Comparison of ENCODE assay signal across 15 cellular contexts in the genomic region with DNA sequence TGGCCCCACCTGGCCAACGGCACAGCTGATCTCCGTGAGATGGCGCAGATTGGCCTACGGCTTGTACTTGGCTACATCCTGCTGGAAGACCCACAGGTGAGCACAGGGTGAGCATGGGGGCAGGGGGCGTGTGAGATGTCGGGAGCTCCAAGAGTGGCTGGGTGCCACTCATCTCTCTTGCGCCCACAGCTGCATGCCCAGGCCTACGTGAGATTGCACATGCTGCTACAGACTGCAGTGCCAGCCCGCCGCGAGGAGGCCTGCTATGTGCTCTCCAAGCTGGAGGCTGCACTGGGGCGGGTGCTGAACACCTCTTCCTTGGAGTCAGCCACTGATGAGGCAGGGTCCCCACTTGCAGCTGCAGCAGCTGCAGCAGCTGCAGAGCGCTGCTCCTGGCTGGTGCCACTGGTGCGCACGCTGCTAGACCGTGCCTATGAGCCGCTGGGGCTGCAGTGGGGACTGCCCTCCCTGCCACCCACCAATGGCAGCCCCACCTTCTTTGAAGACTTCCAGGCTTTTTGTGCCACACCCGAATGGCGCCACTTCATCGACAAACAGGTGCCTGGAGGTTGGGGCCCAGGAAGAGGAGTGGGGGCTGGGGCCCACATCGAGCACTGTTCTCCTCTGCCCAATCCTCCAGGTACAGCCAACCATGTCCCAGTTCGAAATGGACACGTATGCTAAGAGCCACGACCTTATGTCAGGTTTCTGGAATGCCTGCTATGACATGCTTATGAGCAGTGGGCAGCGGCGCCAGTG. TPM values are rescaled to one million over a fixed set of nuclear protein-coding genes. Genes with fewer than 3 reads are reported as not detected.
DNase-seq lines count a peak whose midpoint lies in the region; ATAC-seq, FAIRE-seq and TF ChIP-seq lines count a peak whose summit lies in the region.
"Had no signal": no experiment of that assay in that cellular context is flagged by ENCODE, and none has a peak within 500 bp of the region (broad histone marks: within the 10 kb centered on the region; RNA-seq: fewer than 3 reads in every experiment).

No MANE protein-coding gene starts in this region.

- no peak for DNase-seq in mammary epithelial cell
- DNase-seq in breast epithelium (ENCODE audit: low spot score in 2 of 2) = no peak
- DNase-seq in H7 = peak; percentile 43
- DNase-seq in endothelial cell of umbilical vein (ENCODE audit: low read depth, low spot score) = no peak
- peak; percentile 51 for DNase-seq in sciatic nerve (ENCODE audit: low spot score)
- DNase-seq in kidney tubule cell (ENCODE audit: low spot score) = no peak
- no peak for DNase-seq in DMS114 treated with DMSO at 0.1 percent for 48 hours (lab: John Stamatoyannopoulos, UW; ENCODE audit: unreplicated experiment)
- DNase-seq in activated CD4-positive, alpha-beta T cell treated with anti-CD3 and anti-CD28 coated beads for 36 hours = no peak
- DNase-seq: C1 segment of cervical spinal cord, DMS53, NCI-H1417, NCI-H2029 treated with DMSO at 0.1 percent for 48 hours, NCI-H510A treated with DMSO at 0.1 percent for 48 hours had no signal

- H3K36me3 Mint-ChIP-seq in activated CD4-positive, alpha-beta T cell treated with anti-CD3 and anti-CD28 coated beads for 36 hours (ENCODE audit: low read depth) = peaks cover 30% of the 10 kb centered on the region

- H3K4me1 Mint-ChIP-seq in activated CD4-positive, alpha-beta T cell treated with anti-CD3 and anti-CD28 coated beads for 36 hours = peaks cover 7% of the 10 kb centered on the region

- H3K27me3 ChIP-seq in mammary epithelial cell (ENCODE audit: insufficient read depth, low read length) (no peaks in the 10 kb centered on the region), breast epithelium (no peaks in the 10 kb centered on the region), H7 (ENCODE audit: control insufficient read depth, insufficient read depth, low read length) (no peaks in the 10 kb centered on the region), endothelial cell of umbilical vein (ENCODE audit: control insufficient read depth in 2 of 2, insufficient read depth in 2 of 2, low read length in 2 of 2) (no peaks in the 10 kb centered on the region)

- FAIRE-seq in endothelial cell of umbilical vein (lab: Jason Lieb, UNC) = no peak
- FAIRE-seq: A204.1 had no signal

- H2AFZ ChIP-seq in mammary epithelial cell (ENCODE audit: low read depth, low read length) (no peak overlapping the region), endothelial cell of umbilical vein (ENCODE audit: low read depth, low read length) (no peak overlapping the region)

- H3K9me3 ChIP-seq in mammary epithelial cell (replicated peaks; ENCODE audit: insufficient read depth, low read length) = no peaks in the 10 kb centered on the region
- no peaks in the 10 kb centered on the region for H3K9me3 ChIP-seq in breast epithelium
- no peaks in the 10 kb centered on the region for H3K9me3 ChIP-seq in endothelial cell of umbilical vein (replicated peaks; ENCODE audit: control insufficient read depth, insufficient read depth, low read length)

- TF ChIP-seq POLR2A in breast epithelium (IDR thresholded peaks at IDR 0.05) = no peak
- no peak for TF ChIP-seq POLR2A in endothelial cell of umbilical vein (IDR thresholded peaks at IDR 0.05; ENCODE audit: low read depth, low read length)

- H3K4me2 ChIP-seq in mammary epithelial cell (ENCODE audit: insufficient read depth, low read depth, low read length) (no peak overlapping the region), endothelial cell of umbilical vein (ENCODE audit: insufficient read depth, low read length) (no peak overlapping the region)

- H3K4me3 ChIP-seq in mammary epithelial cell (replicated peaks in 1 of 3; ENCODE audit: insufficient read depth in 1 of 3, low read depth in 2 of 3, low read length in 3 of 3) = no peak overlapping the region
- no peak overlapping the region for H3K4me3 ChIP-seq in breast epithelium
- H3K4me3 ChIP-seq in H7 (ENCODE audit: insufficient read depth, low read depth, low read length) = no peak overlapping the region
- H3K4me3 ChIP-seq in endothelial cell of umbilical vein (replicated peaks in 1 of 3; ENCODE audit: insufficient read depth in 1 of 3, low read depth in 1 of 3, low read length in 3 of 3) = no peak overlapping the region

- H3K9me1 ChIP-seq in endothelial cell of umbilical vein (replicated peaks; ENCODE audit: control insufficient read depth, extremely low read depth, insufficient read depth, low read length) = no peaks in the 10 kb centered on the region

- no peak overlapping the region for H3K27ac Mint-ChIP-seq in activated CD4-positive, alpha-beta T cell treated with anti-CD3 and anti-CD28 coated beads for 36 hours

- H3K4me1 ChIP-seq in mammary epithelial cell (ENCODE audit: insufficient read depth, low read length) (peaks cover 13% of the 10 kb centered on the region), breast epithelium (no peaks in the 10 kb centered on the region), endothelial cell of umbilical vein (ENCODE audit: control insufficient read depth, extremely low read depth, insufficient read depth, low read length) (no peaks in the 10 kb centered on the region)

- no peaks in the 10 kb centered on the region for H4K20me1 ChIP-seq in mammary epithelial cell (ENCODE audit: insufficient read depth, low read length)
- no peaks in the 10 kb centered on the region for H4K20me1 ChIP-seq in endothelial cell of umbilical vein (replicated peaks; ENCODE audit: control insufficient read depth, extremely low read depth, insufficient read depth, low read length)

- no peak overlapping the region for H3K9ac ChIP-seq in mammary epithelial cell (ENCODE audit: insufficient read depth, low read length)
- H3K9ac ChIP-seq in endothelial cell of umbilical vein (replicated peaks; ENCODE audit: extremely low read depth, insufficient read depth, low read length) = no peak overlapping the region

- H3K27me3 Mint-ChIP-seq in activated CD4-positive, alpha-beta T cell treated with anti-CD3 and anti-CD28 coated beads for 36 hours = no peaks in the 10 kb centered on the region

- WGBS in mammary epithelial cell (ENCODE audit: low coverage, missing lambda C conversion rate) = 96% methylated on average over 19 of the region's 26 CpGs

- dilution Hi-C loops in mammary epithelial cell (cut with HindIII; ENCODE audit: low sequenced_read_pairs) = no loop called here
- dilution Hi-C loops in endothelial cell of umbilical vein (cut with MboI; ENCODE audit: extremely low pct_ligation_motif_present, low sequenced_read_pairs) = no loop called here

- in situ Hi-C loops in mammary epithelial cell (cut with MboI; ENCODE audit: low sequenced_read_pairs in 2 of 2) = no loop called here

- TF ChIP-seq CTCF in mammary epithelial cell (conservative IDR thresholded peaks at IDR 0.05 in 1 of 2, IDR thresholded peaks at IDR 0.05 in 1 of 2; ENCODE audit: extremely low read depth in 1 of 2, insufficient read depth in 1 of 2, low read depth in 1 of 2, low read length in 2 of 2) (no peak), breast epithelium (IDR thresholded peaks at IDR 0.05) (no peak), endothelial cell of umbilical vein (IDR thresholded peaks at IDR 0.05; ENCODE audit: extremely low read depth in 1 of 2, insufficient read depth in 1 of 2, low read depth in 1 of 2, low read length in 2 of 2) (no peak)

- ATAC-seq in sciatic nerve = no peak
- ATAC-seq in activated CD4-positive, alpha-beta T cell treated with anti-CD3 and anti-CD28 coated beads for 36 hours = no peak

- no peaks in the 10 kb centered on the region for H3K79me2 ChIP-seq in mammary epithelial cell (ENCODE audit: insufficient read depth, low read length)
- H3K79me2 ChIP-seq in endothelial cell of umbilical vein (ENCODE audit: control insufficient read depth, insufficient read depth, low read length) = no peaks in the 10 kb centered on the region

- no peaks in the 10 kb centered on the region for H3K9me3 Mint-ChIP-seq in activated CD4-positive, alpha-beta T cell treated with anti-CD3 and anti-CD28 coated beads for 36 hours (ENCODE audit: low read depth)
- H3K9me3 Mint-ChIP-seq: H9 had no signal

- no peak overlapping the region for H3K27ac ChIP-seq in mammary epithelial cell (ENCODE audit: insufficient read depth, low read depth, low read length)
- H3K27ac ChIP-seq in breast epithelium = no peak overlapping the region
- H3K27ac ChIP-seq in endothelial cell of umbilical vein (ENCODE audit: insufficient read depth, low read depth, low read length) = no peak overlapping the region

- BruUV-seq in mammary epithelial cell (replicated peaks; lab: Mats Ljungman, UMichigan) (TSS peak; percentile 5), endothelial cell of umbilical vein (replicated peaks; lab: Mats Ljungman, UMichigan) (TSS peak; percentile 2)

- POLR2A ChIA-PET in endothelial cell of umbilical vein (lab: Charles Lee) = no interaction called here
- POLR2A ChIA-PET in activated CD4-positive, alpha-beta T cell treated with anti-CD3 and anti-CD28 coated beads for 36 hours (lab: Charles Lee) = no interaction called here

- H3K4me3 Mint-ChIP-seq in activated CD4-positive, alpha-beta T cell treated with anti-CD3 and anti-CD28 coated beads for 36 hours = no peak overlapping the region

- H3K36me3 ChIP-seq in mammary epithelial cell (ENCODE audit: insufficient read depth, low read length) = peaks cover 8% of the 10 kb centered on the region
- H3K36me3 ChIP-seq in breast epithelium = peaks cover 11% of the 10 kb centered on the region
- H3K36me3 ChIP-seq in H7 (replicated peaks; ENCODE audit: control insufficient read depth, insufficient read depth, low read length) = peaks cover 35% of the 10 kb centered on the region
- H3K36me3 ChIP-seq in endothelial cell of umbilical vein (ENCODE audit: control insufficient read depth in 2 of 2, extremely low read depth in 1 of 2, insufficient read depth in 2 of 2, low read length in 2 of 2) = peaks cover 2 to 50% of the 10 kb centered on the region in 2 experiments

- CTCF ChIA-PET in mammary epithelial cell (lab: Charles Lee; ENCODE audit: low non-redundant PET) (interaction anchor here (0.8 kb wide), 1 partner anchor 46 kb away, joined by 15 read pairs; no protein-coding TSS in a partner anchor), endothelial cell of umbilical vein (lab: Charles Lee) (interaction anchor here (0.9 kb wide), 1 partner anchor 79 kb away, joined by 3 read pairs; no protein-coding TSS in a partner anchor)
- CTCF ChIA-PET in activated CD4-positive, alpha-beta T cell treated with anti-CD3 and anti-CD28 coated beads for 36 hours (lab: Charles Lee) = no interaction called here

- intact Hi-C loops in mammary epithelial cell (cut with micrococcal nuclease) = no loop called here
- intact Hi-C loops in breast epithelium (cut with DNase I; ENCODE audit: low total_unique reads) = no loop called here
- intact Hi-C loops in endothelial cell of umbilical vein (cut with micrococcal nuclease) = no loop called here
- intact Hi-C loops in sciatic nerve (cut with DNase I) = no loop called here
- intact Hi-C loops in activated CD4-positive, alpha-beta T cell treated with anti-CD3 and anti-CD28 coated beads for 36 hours (cut with DNase I, micrococcal nuclease) = no loop called here

RNA-seq across cellular contexts. Expression of a gene that starts 22.4 kb away (rescaled TPM):
- total RNA-seq in mammary epithelial cell (10 to 100 TPM; 21.3 to 42.3 TPM), breast epithelium (10 to 100 TPM; 16.8 to 58.3 (median 54.4) TPM), endothelial cell of umbilical vein (84.7 and 90.1 TPM in 2 replicates), sciatic nerve (44.0 TPM)
- polyA plus RNA-seq in mammary epithelial cell (24.6 TPM), endothelial cell of umbilical vein (48.0 and 51.9 TPM in 2 replicates)
- polyA minus RNA-seq in mammary epithelial cell (63.5 TPM), endothelial cell of umbilical vein (38.0 and 60.8 TPM in 2 replicates)
- total RNA-seq in H7 (2014; rRNA removed; shearing (Covaris generic)) = 51.6 and 65.4 TPM in 2 replicates
- polyA plus RNA-seq in endothelial cell of umbilical vein (2011; cell fraction: cytosol; rRNA removed) = 18.2 and 22.1 TPM in 2 replicates
- 329 and 436 TPM in 2 replicates for polyA plus RNA-seq in endothelial cell of umbilical vein (2011; cell fraction: nucleus; rRNA removed)
- polyA plus RNA-seq in endothelial cell of umbilical vein (2012) = 38.7 and 46.6 TPM in 2 replicates
- polyA minus RNA-seq in endothelial cell of umbilical vein (2011; cell fraction: cytosol; rRNA and poly(A)+ RNA removed) = 8.8 TPM
- polyA minus RNA-seq in endothelial cell of umbilical vein (2011; cell fraction: nucleus; rRNA and poly(A)+ RNA removed) = 67.7 and 92.5 TPM in 2 replicates
- 10 to 100 TPM; 83.4 to 84.9 TPM for total RNA-seq in activated CD4-positive, alpha-beta T cell treated with anti-CD3 and anti-CD28 coated beads for 36 hours

RNA-seq across cellular contexts. Expression of a gene that starts 25.4 kb away (rescaled TPM):
- 10 to 100 TPM; 17.8 to 42.1 TPM for total RNA-seq in mammary epithelial cell
- polyA plus RNA-seq in mammary epithelial cell = 31.4 TPM
- 19.6 TPM for polyA minus RNA-seq in mammary epithelial cell
- 10 to 100 TPM; 27.0 to 50.2 (median 43.9) TPM for total RNA-seq in breast epithelium
- 40.0 and 40.9 TPM in 2 replicates for total RNA-seq in H7 (2014; rRNA removed; shearing (Covaris generic))
- 45.0 and 50.5 TPM in 2 replicates for total RNA-seq in endothelial cell of umbilical vein
- 31.2 and 35.1 TPM in 2 replicates for polyA plus RNA-seq in endothelial cell of umbilical vein
- 48.1 and 49.0 TPM in 2 replicates for polyA plus RNA-seq in endothelial cell of umbilical vein (2011; cell fraction: cytosol; rRNA removed)
- 58.5 and 62.2 TPM in 2 replicates for polyA plus RNA-seq in endothelial cell of umbilical vein (2011; cell fraction: nucleus; rRNA removed)
- 24.0 and 28.2 TPM in 2 replicates for polyA plus RNA-seq in endothelial cell of umbilical vein (2012)
- 64.5 and 73.4 TPM in 2 replicates for polyA minus RNA-seq in endothelial cell of umbilical vein
- polyA minus RNA-seq in endothelial cell of umbilical vein (2011; cell fraction: cytosol; rRNA and poly(A)+ RNA removed) = 13.3 TPM
- polyA minus RNA-seq in endothelial cell of umbilical vein (2011; cell fraction: nucleus; rRNA and poly(A)+ RNA removed) = 64.2 and 70.6 TPM in 2 replicates
- 40.9 TPM for total RNA-seq in sciatic nerve
- total RNA-seq in activated CD4-positive, alpha-beta T cell treated with anti-CD3 and anti-CD28 coated beads for 36 hours = 10 to 100 TPM; 45.4 to 47.8 TPM

Comparison
In these comparisons a context has a peak if more than half of its experiments do, and no peak if none do; other contexts are left out.
1. DNase-seq: peak in H7 (single experiment) and sciatic nerve (single experiment); none in mammary epithelial cell (single experiment), breast epithelium (0 of 2), endothelial cell of umbilical vein (single experiment), kidney tubule cell (single experiment), DMS114 treated with DMSO at 0.1 percent for 48 hours (single experiment) and activated CD4-positive, alpha-beta T cell treated with anti-CD3 and anti-CD28 coated beads for 36 hours (single experiment).